Comparison of ENCODE assay signal across 15 cellular contexts in the genomic region with DNA sequence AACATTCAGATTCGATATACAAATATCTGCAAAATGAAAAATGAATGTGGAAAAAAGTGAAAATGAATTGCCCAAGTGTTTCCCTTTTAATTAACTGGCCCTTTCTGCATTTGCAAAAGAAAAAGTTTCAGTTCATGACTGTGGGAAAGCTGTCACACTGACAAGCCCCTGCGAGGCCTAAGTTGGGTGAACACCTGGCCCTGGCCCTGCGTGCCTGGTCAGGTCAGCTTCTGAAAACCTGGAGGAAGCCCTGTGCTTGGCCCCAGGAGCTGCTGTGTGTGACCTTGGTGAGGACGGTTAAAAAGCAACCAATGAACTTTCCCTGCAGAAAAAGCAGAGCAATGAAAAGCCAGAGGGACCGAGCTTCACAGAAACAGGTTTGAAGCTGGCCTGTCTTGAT. TPM values are rescaled to one million over a fixed set of nuclear protein-coding genes. Genes with fewer than 3 reads are reported as not detected.
A peak's percentile ranks its signal among the peaks of the same experiment; 100 is the strongest.
DNase-seq lines count a peak whose midpoint lies in the region; ATAC-seq and TF ChIP-seq lines count a peak whose summit lies in the region.
"Had no signal": no experiment of that assay in that cellular context is flagged by ENCODE, and none has a peak within 500 bp of the region (broad histone marks: within the 10 kb centered on the region; RNA-seq: fewer than 3 reads in every experiment).

No MANE protein-coding gene starts in this region.

- no peaks in the 10 kb centered on the region for H3F3A ChIP-seq in MM.1S (ENCODE audit: insufficient read depth, low read length)
- no peaks in the 10 kb centered on the region for H3F3A ChIP-seq in neural progenitor cell (ENCODE audit: low read depth)

- H3K36me3 Mint-ChIP-seq in neural progenitor cell (peaks cover 4% of the 10 kb centered on the region), progenitor cell of endocrine pancreas (ENCODE audit: insufficient read depth) (no peaks in the 10 kb centered on the region)
- H3K36me3 Mint-ChIP-seq: CD4-positive, CD25-positive, alpha-beta regulatory T cell had no signal

- H3K36me3 ChIP-seq in MM.1S (replicated peaks; ENCODE audit: insufficient read depth, low read length) = no peaks in the 10 kb centered on the region
- H3K36me3 ChIP-seq in neural progenitor cell = no peaks in the 10 kb centered on the region
- H3K36me3 ChIP-seq: BLaER1 treated with 17β-estradiol and CSF1 and Interleukin-3, amounts not matched to agents 10 nM and 100 nM had no signal

- H3K27me3 ChIP-seq in MM.1S (replicated peaks; ENCODE audit: insufficient read depth, low read length) (peaks cover 8% of the 10 kb centered on the region), neural progenitor cell (no peaks in the 10 kb centered on the region)
- H3K27me3 ChIP-seq: BLaER1 treated with 17β-estradiol and CSF1 and Interleukin-3, amounts not matched to agents 10 nM and 100 nM had no signal

- peaks cover 12% of the 10 kb centered on the region for H3K27me3 Mint-ChIP-seq in neural progenitor cell (ENCODE audit: insufficient read depth, low read depth)
- no peaks in the 10 kb centered on the region for H3K27me3 Mint-ChIP-seq in progenitor cell of endocrine pancreas

- H3K4me1 ChIP-seq in MM.1S (ENCODE audit: low read length) (peaks cover 6% of the 10 kb centered on the region), neural progenitor cell (peaks cover 8% of the 10 kb centered on the region)

- no peaks in the 10 kb centered on the region for H3K79me2 ChIP-seq in MM.1S (ENCODE audit: low read length)
- H3K79me2 ChIP-seq in neural progenitor cell (ENCODE audit: low read depth) = no peaks in the 10 kb centered on the region

- H2AFZ ChIP-seq in MM.1S (ENCODE audit: low read length) = no peak overlapping the region
- no peak overlapping the region for H2AFZ ChIP-seq in neural progenitor cell (replicated peaks)

- TF ChIP-seq CTCF in GM12865 (IDR thresholded peaks at IDR 0.05; ENCODE audit: insufficient read depth, low read depth, low read length, missing control alignments) (no peak), MM.1S (IDR thresholded peaks at IDR 0.05; ENCODE audit: low read length) (no peak), neural progenitor cell (IDR thresholded peaks at IDR 0.05) (no peak), progenitor cell of endocrine pancreas (IDR thresholded peaks at IDR 0.05; ENCODE audit: unreplicated experiment) (no peak)

- peaks cover 36% of the 10 kb centered on the region for H3K4me1 Mint-ChIP-seq in neural progenitor cell
- H3K4me1 Mint-ChIP-seq in progenitor cell of endocrine pancreas (ENCODE audit: low read depth) = no peaks in the 10 kb centered on the region
- H3K4me1 Mint-ChIP-seq: CD4-positive, CD25-positive, alpha-beta regulatory T cell had no signal

- H3K27ac ChIP-seq in MM.1S (ENCODE audit: low read length) (no peak overlapping the region), neural progenitor cell (no peak overlapping the region), substantia nigra (ENCODE audit: low read depth, low read length, poor library complexity, severe bottlenecking) (no peak overlapping the region)
- H3K27ac ChIP-seq: BLaER1 treated with 17β-estradiol and CSF1 and Interleukin-3, amounts not matched to agents 10 nM and 100 nM; HL-60 had no signal

- peak; percentile 62 for ATAC-seq in HG02870 (IDR thresholded peaks at IDR 0.05; ENCODE audit: unreplicated experiment)
- no peak for ATAC-seq in HG03378 (IDR thresholded peaks at IDR 0.05; ENCODE audit: unreplicated experiment)

- H3K9ac ChIP-seq in MM.1S (ENCODE audit: low read length) (no peak overlapping the region), neural progenitor cell (no peak overlapping the region)
- H3K9ac ChIP-seq: BLaER1 treated with 17β-estradiol and CSF1 and Interleukin-3, amounts not matched to agents 10 nM and 100 nM had no signal

- no peaks in the 10 kb centered on the region for H4K20me1 ChIP-seq in MM.1S (ENCODE audit: insufficient read depth, low read length)
- no peaks in the 10 kb centered on the region for H4K20me1 ChIP-seq in neural progenitor cell (ENCODE audit: low read depth)
- H4K20me1 ChIP-seq: BLaER1 treated with 17β-estradiol and CSF1 and Interleukin-3, amounts not matched to agents 10 nM and 100 nM had no signal

- no peaks in the 10 kb centered on the region for H3K9me2 ChIP-seq in MM.1S (replicated peaks; ENCODE audit: insufficient read depth, low read length)

- H3K4me3 ChIP-seq in GM12865 (ENCODE audit: low read depth, low read length) = no peak overlapping the region
- H3K4me3 ChIP-seq in MM.1S (ENCODE audit: low read length) = no peak overlapping the region
- H3K4me3 ChIP-seq in neural progenitor cell = no peak overlapping the region
- H3K4me3 ChIP-seq: BLaER1 treated with 17β-estradiol and CSF1 and Interleukin-3, amounts not matched to agents 10 nM and 100 nM had no signal

- H3K4me3 Mint-ChIP-seq in neural progenitor cell (no peak overlapping the region), progenitor cell of endocrine pancreas (ENCODE audit: low read depth) (no peak overlapping the region)
- H3K4me3 Mint-ChIP-seq: CD4-positive, CD25-positive, alpha-beta regulatory T cell; HFFc6 had no signal

- H3K4me2 ChIP-seq in MM.1S (ENCODE audit: low read depth, low read length) = no peak overlapping the region
- H3K4me2 ChIP-seq in neural progenitor cell = no peak overlapping the region
- H3K4me2 ChIP-seq: BLaER1 treated with 17β-estradiol and CSF1 and Interleukin-3, amounts not matched to agents 10 nM and 100 nM had no signal

- H3K9me3 ChIP-seq in MM.1S (replicated peaks; ENCODE audit: insufficient read depth, low read length) (no peaks in the 10 kb centered on the region), neural progenitor cell (ENCODE audit: low read depth) (no peaks in the 10 kb centered on the region)
- H3K9me3 ChIP-seq: BLaER1 treated with 17β-estradiol and CSF1 and Interleukin-3, amounts not matched to agents 10 nM and 100 nM had no signal

- H3K27ac Mint-ChIP-seq in neural progenitor cell (peak overlapping the region; percentile 90), progenitor cell of endocrine pancreas (no peak overlapping the region)
- H3K27ac Mint-ChIP-seq: CD4-positive, CD25-positive, alpha-beta regulatory T cell; HFFc6 had no signal

- H3K9me3 Mint-ChIP-seq in neural progenitor cell (peaks cover 15% of the 10 kb centered on the region), progenitor cell of endocrine pancreas (ENCODE audit: low read depth) (no peaks in the 10 kb centered on the region)
- H3K9me3 Mint-ChIP-seq: HFFc6 had no signal

- DNase-seq in GM12865 (ENCODE audit: low read depth) (peak; percentile 25), MM.1S (peak; percentile 57), neural progenitor cell (ENCODE audit: low spot score) (no peak), progenitor cell of endocrine pancreas (ENCODE audit: low spot score, unreplicated experiment) (no peak), substantia nigra (lab: John Stamatoyannopoulos, UW) (no peak)
- DNase-seq: ACHN; Calu3; CD4-positive, CD25-positive, alpha-beta regulatory T cell; DMS 273 treated with DMSO at 0.1 percent for 48 hours; HCEC 1CT; HFFc6 had no signal

RNA-seq across cellular contexts. Expression of a gene that starts 41.0 kb away (rescaled TPM):
- total RNA-seq in neural progenitor cell (ENCODE audit: low replicate concordance) (0.64 and 0.99 TPM in 2 replicates), progenitor cell of endocrine pancreas (1.3 TPM in 2 replicates)
- total RNA-seq: CD4-positive, CD25-positive, alpha-beta regulatory T cell had no signal

Comparison
In these comparisons a context has a peak if more than half of its experiments do, and no peak if none do; other contexts are left out.
1. DNase-seq: peak in GM12865 (single experiment) and MM.1S (single experiment); none in neural progenitor cell (single experiment), progenitor cell of endocrine pancreas (single experiment) and substantia nigra (0 of 49).